ENCODE assay signal across 1 cellular context in the genomic region with DNA sequence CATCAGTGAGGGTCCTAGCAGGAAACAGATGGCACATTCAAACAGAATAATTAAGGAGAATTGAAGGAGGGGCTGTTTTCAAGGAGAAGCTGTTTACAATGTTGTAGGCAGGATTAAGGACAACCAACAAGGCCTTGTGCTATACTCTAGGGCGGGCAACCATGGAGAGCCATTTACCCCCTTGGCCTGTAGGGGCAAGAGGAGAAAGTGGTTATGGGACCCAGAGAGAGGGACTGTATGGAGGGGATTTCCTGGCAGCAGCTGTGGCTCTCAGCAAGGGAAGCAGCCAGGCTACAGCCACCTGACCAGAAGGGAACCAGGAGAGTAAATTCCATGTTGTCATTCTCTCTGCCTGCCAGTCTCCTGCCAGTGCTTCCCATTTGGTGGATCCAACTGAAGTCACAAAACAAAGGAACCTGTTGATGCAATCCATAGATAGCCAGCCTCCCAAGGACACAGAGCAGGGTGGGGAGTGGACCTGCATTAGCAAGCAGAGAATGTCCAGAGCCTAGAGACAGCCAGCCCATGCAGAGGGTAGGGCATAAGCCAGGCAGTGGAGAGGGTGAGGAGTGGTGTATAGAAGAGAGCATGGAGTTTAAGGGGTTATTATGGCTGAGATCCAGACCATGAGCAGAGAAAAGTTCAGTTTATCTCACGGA.
TF ChIP-seq lines count a peak whose summit lies in the region.

No MANE protein-coding gene starts in this region.

TF ChIP-seq in GM23338, 12 proteins besides CTCF, POLR2A, EP300 and RAD21 (continued from another document):
- TF ChIP-seq, protein P1, sequence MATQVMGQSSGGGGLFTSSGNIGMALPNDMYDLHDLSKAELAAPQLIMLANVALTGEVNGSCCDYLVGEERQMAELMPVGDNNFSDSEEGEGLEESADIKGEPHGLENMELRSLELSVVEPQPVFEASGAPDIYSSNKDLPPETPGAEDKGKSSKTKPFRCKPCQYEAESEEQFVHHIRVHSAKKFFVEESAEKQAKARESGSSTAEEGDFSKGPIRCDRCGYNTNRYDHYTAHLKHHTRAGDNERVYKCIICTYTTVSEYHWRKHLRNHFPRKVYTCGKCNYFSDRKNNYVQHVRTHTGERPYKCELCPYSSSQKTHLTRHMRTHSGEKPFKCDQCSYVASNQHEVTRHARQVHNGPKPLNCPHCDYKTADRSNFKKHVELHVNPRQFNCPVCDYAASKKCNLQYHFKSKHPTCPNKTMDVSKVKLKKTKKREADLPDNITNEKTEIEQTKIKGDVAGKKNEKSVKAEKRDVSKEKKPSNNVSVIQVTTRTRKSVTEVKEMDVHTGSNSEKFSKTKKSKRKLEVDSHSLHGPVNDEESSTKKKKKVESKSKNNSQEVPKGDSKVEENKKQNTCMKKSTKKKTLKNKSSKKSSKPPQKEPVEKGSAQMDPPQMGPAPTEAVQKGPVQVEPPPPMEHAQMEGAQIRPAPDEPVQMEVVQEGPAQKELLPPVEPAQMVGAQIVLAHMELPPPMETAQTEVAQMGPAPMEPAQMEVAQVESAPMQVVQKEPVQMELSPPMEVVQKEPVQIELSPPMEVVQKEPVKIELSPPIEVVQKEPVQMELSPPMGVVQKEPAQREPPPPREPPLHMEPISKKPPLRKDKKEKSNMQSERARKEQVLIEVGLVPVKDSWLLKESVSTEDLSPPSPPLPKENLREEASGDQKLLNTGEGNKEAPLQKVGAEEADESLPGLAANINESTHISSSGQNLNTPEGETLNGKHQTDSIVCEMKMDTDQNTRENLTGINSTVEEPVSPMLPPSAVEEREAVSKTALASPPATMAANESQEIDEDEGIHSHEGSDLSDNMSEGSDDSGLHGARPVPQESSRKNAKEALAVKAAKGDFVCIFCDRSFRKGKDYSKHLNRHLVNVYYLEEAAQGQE (IDR thresholded peaks at IDR 0.05; ENCODE audit: unreplicated experiment), result no peak
- no peak for TF ChIP-seq JUNB (IDR thresholded peaks at IDR 0.05; ENCODE audit: unreplicated experiment)
- no peak for TF ChIP-seq NANOG (IDR thresholded peaks at IDR 0.05; ENCODE audit: borderline replicate concordance)
- TF ChIP-seq ZNF462 (CRISPR knock-in tag; IDR thresholded peaks at IDR 0.05), result no peak
- TF ChIP-seq ZNF331 (CRISPR knock-in tag; IDR thresholded peaks at IDR 0.05; ENCODE audit: low read depth), result no peak
